ENCODE assay signal across 8 cellular contexts in the genomic region with DNA sequence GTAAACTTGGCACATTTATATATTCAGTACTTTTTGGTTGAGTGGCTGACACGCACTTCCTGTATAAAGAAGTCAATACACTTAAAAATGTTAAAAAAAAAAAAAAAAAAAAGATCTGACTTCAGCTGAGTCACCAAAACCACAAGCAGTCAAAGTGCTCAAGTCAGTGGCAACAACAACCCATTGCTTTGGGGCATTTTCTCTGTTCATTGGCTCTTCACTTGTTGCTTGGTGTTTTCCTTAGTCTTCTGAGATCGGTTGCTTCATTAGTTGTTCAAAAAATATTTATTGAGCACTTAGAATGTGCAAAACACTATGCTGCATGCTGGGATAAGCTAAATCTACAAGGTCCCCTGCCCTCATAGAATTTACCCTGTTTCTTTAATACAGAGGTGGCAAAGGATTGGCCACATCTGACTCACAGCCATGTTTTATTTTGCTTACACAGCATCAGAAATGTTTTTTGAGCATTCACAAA.
DNase-seq lines count a peak whose midpoint lies in the region; ATAC-seq and TF ChIP-seq lines count a peak whose summit lies in the region.

No MANE protein-coding gene starts in this region.

- H3K36me3 ChIP-seq in KOPT-K1 (ENCODE audit: insufficient read depth, low read length) = no peaks in the 10 kb centered on the region
- no peaks in the 10 kb centered on the region for H3K36me3 ChIP-seq in Caco-2 (ENCODE audit: control insufficient read depth, insufficient read depth, low read length)
- no peaks in the 10 kb centered on the region for H3K36me3 ChIP-seq in prostate gland

- TF ChIP-seq CTCF in GM12864 (IDR thresholded peaks at IDR 0.05; ENCODE audit: low read depth, low read length, missing control alignments) (no peak), Caco-2 (IDR thresholded peaks at IDR 0.05; ENCODE audit: insufficient read depth in 1 of 2, low read depth in 1 of 2, low read length in 1 of 2, severe bottlenecking in 1 of 2, unreplicated experiment in 1 of 2) (no peak), prostate gland (IDR thresholded peaks at IDR 0.05) (no peak)

- H3K4me1 ChIP-seq in Caco-2 (no peaks in the 10 kb centered on the region), prostate gland (replicated peaks) (no peaks in the 10 kb centered on the region)

- peaks cover 6% of the 10 kb centered on the region for H3K27me3 Mint-ChIP-seq in Caco-2 (ENCODE audit: insufficient read depth, unreplicated experiment)

- CTCF ChIA-PET in Caco-2 (lab: Charles Lee) = no interaction called here

- no TSS peak for BruUV-seq in Caco-2 (replicated peaks; lab: Mats Ljungman, UMichigan)

- H3K9me3 Mint-ChIP-seq in Caco-2 (ENCODE audit: unreplicated experiment) = no peaks in the 10 kb centered on the region

- no peak overlapping the region; the same call in 1 of the 2 replicates for H3K4me3 ChIP-seq in GM12864 (ENCODE audit: low read depth, low read length)
- H3K4me3 ChIP-seq in Caco-2 (ENCODE audit: low read depth, low read length) = no peak overlapping the region
- no peak overlapping the region for H3K4me3 ChIP-seq in prostate gland

- 63% methylated on average over 2 of the region's 2 CpGs for WGBS in prostate gland

- no peaks in the 10 kb centered on the region for H3K36me3 Mint-ChIP-seq in Caco-2 (ENCODE audit: insufficient read depth, unreplicated experiment)

- peaks cover 6% of the 10 kb centered on the region for H3K4me1 Mint-ChIP-seq in Caco-2 (ENCODE audit: low read depth, unreplicated experiment)

- peak; percentile 68 for ATAC-seq in esophagus mucosa

- H3K27me3 ChIP-seq in Caco-2 (replicated peaks; ENCODE audit: control insufficient read depth, insufficient read depth, low read length) (no peaks in the 10 kb centered on the region), prostate gland (replicated peaks; ENCODE audit: insufficient read depth) (no peaks in the 10 kb centered on the region)

- POLR2A ChIA-PET in Caco-2 (lab: Charles Lee) = no interaction called here

- H3K9me3 ChIP-seq in KOPT-K1 (ENCODE audit: insufficient read depth, low read length, poor library complexity, severe bottlenecking) (no peaks in the 10 kb centered on the region), Caco-2 (no peaks in the 10 kb centered on the region), prostate gland (no peaks in the 10 kb centered on the region)

- intact Hi-C loops in Caco-2 (cut with micrococcal nuclease; ENCODE audit: unreplicated experiment) = no loop called here
- intact Hi-C loops in prostate gland (cut with DNase I) = no loop called here

- H3K4me3 Mint-ChIP-seq in Caco-2 (ENCODE audit: unreplicated experiment) = no peak overlapping the region

- no peak for TF ChIP-seq POLR2A in prostate gland (IDR thresholded peaks at IDR 0.05)

- no peak overlapping the region for H3K27ac Mint-ChIP-seq in Caco-2 (ENCODE audit: unreplicated experiment)

- DNase-seq in GM12864 (ENCODE audit: low read depth) (peak; percentile 80), GOT3 (lab: John Stamatoyannopoulos, UW) (peak; percentile 16), Caco-2 (no peak), prostate gland (ENCODE audit: low spot score) (no peak)
- peak; percentile 48 for DNase-seq in activated CD4-positive, alpha-beta T cell treated with anti-CD3 and anti-CD28 coated beads for 48 hours
- peak; percentile 49 for DNase-seq in stimulated activated CD4-positive, alpha-beta T cell treated with anti-CD3 and anti-CD28 coated beads, Interleukin-15, amount 100 ng/mL, for 24 hours

- H3K27ac ChIP-seq in KOPT-K1 (ENCODE audit: low read depth, low read length, poor library complexity, severe bottlenecking) = peak overlapping the region; percentile 54
- no peak overlapping the region for H3K27ac ChIP-seq in prostate gland

Comparison
In these comparisons a context has a peak if more than half of its experiments do, and no peak if none do; other contexts are left out.
1. DNase-seq: peak in GM12864 (single experiment), GOT3 (single experiment), activated CD4-positive, alpha-beta T cell treated with anti-CD3 and anti-CD28 coated beads for 48 hours (single experiment) and stimulated activated CD4-positive, alpha-beta T cell treated with anti-CD3 and anti-CD28 coated beads, Interleukin-15, amount 100 ng/mL, for 24 hours (single experiment); none in Caco-2 (0 of 2) and prostate gland (single experiment).